1 cellular context compared by ENCODE assay signal in the genomic region with DNA sequence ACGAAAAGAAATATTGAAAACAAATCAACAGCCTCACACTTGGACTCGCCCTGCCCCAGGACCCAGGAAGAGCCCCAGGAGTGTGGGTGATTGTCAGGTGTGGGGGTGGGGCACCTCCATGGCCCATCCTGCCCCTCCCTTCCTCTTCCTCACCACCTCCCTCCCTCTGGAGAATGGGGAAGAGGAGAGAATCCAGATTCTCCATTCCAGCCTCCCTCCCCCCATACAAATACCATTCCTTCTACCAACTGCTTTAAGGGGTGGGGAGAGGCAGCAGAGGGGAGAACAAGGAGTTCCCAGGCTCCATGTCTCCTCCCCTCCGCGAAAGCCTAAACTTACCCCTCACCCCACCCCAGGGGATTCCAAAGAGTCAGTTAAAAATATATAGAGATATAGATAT.
TF ChIP-seq lines count a peak whose summit lies in the region.

No MANE protein-coding gene starts in this region.

TF ChIP-seq in A549, 52 proteins besides CTCF, POLR2A, EP300 and RAD21:
- TF ChIP-seq REST (IDR thresholded peaks at IDR 0.05) (no peak), RARB (CRISPR knock-in tag; IDR thresholded peaks at IDR 0.05) (no peak), TP53 (CRISPR knock-in tag; IDR thresholded peaks at IDR 0.05) (no peak)
